ENCODE assay signal across 22 cellular contexts in the genomic region with DNA sequence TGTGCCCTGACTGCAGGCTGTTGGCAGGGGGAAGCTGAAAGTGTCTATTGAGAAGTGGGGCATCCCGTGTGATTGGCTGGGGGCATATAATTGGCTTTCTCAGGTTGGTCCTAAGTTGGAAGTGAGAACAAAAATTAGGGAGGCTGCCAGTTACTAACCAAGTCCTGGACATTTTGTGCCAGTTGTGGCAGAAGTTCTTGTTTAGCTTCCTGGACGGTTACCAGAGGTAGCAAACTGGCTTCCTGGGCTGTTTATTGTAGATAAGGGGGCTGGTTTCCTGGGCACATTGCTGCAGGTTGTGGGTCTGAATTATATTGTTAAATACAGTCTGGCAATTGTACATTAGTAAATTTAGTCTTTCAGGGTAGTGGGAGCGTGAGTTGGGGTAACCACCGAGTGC. TPM values are rescaled to one million over a fixed set of nuclear protein-coding genes. Genes with fewer than 3 reads are reported as not detected.
"Had no signal": no experiment of that assay in that cellular context is flagged by ENCODE, and none has a peak within 500 bp of the region (broad histone marks: within the 10 kb centered on the region; RNA-seq: fewer than 3 reads in every experiment).

No MANE protein-coding gene starts in this region.

- DNase-seq: activated CD4-positive, alpha-beta T cell treated with anti-CD3 and anti-CD28 coated beads for 4 hours; activated CD4-positive, alpha-beta T cell treated with anti-CD3 and anti-CD28 coated beads, Interleukin-2, amount 50 U/mL, for 4 hours; activated CD8-positive, alpha-beta memory T cell treated with anti-CD3 and anti-CD28 coated beads, Interleukin-2, amount 50 U/mL, for 48 hours; activated CD8-positive, alpha-beta T cell treated with anti-CD3 and anti-CD28 coated beads, Interleukin-2, amount 10 ng/mL, durations not matched to agents 7 days and 5 days; activated naive CD4-positive, alpha-beta T cell treated with anti-CD3 and anti-CD28 coated beads, Interleukin-2, amount 50 U/mL, for 16 hours; activated naive CD8-positive, alpha-beta T cell treated with anti-CD3 and anti-CD28 coated beads, Interleukin-2, amount 10 ng/mL, durations not matched to agents 7 days and 5 days; activated T-cell treated with anti-CD3 and anti-CD28 coated beads, Interleukin-2, amount 50 U/mL, for 1 hour; adrenal gland; anterior cingulate cortex; caudate nucleus; KG1; NCI-H1092; NCI-H1417 treated with DMSO at 0.1 percent for 48 hours; NCI-H1694; NCI-H2081; NCI-H524; PC-3; SHP77 treated with DMSO at 0.1 percent for 48 hours; T-helper 17 cell; T1000 had no signal

- H3K9me3 ChIP-seq: adrenal gland, breast epithelium had no signal

- H3K36me3 ChIP-seq: adrenal gland, breast epithelium had no signal

- H3K4me1 ChIP-seq: adrenal gland, breast epithelium had no signal

- H3K27me3 ChIP-seq: breast epithelium had no signal

- H3K27ac ChIP-seq: adrenal gland, breast epithelium had no signal

- H3K4me3 ChIP-seq: adrenal gland, breast epithelium had no signal

RNA-seq across cellular contexts. Expression of gene SLC2A12, which starts 50.6 kb away (rescaled TPM):
- total RNA-seq: MCF 10A, T-helper 17 cell had no signal
